In genomic region chrX:130176354-130176776, GRCh38 we compare ENCODE assay signal across 8 cellular contexts. TPM values are rescaled to one million over a fixed set of nuclear protein-coding genes. Genes with fewer than 3 reads are reported as not detected.
DNase-seq lines count a peak whose midpoint lies in the region; ATAC-seq, FAIRE-seq and TF ChIP-seq lines count a peak whose summit lies in the region.

No MANE protein-coding gene starts in this region.

- BruUV-seq in GM12878 (replicated peaks; lab: Mats Ljungman, UMichigan), result no TSS peak

- SMC1A ChIA-PET in GM12878 (lab: Charles Lee; ENCODE audit: uncharacterized antibody, unreplicated experiment), result interaction anchor here (0.8 to 2.5 kb wide), 13 partner anchors 10 to 96 kb away, joined by 3 to 18 read pairs (median 4); partner anchors contain the start of gene AIFM1

- peaks cover 4% of the 10 kb centered on the region for H3F3A ChIP-seq in SK-N-SH (replicated peaks; ENCODE audit: insufficient read depth)

- TF ChIP-seq EP300 in GM12878 (IDR thresholded peaks at IDR 0.05; ENCODE audit: borderline replicate concordance in 1 of 2, control insufficient read depth in 1 of 2, low read depth in 2 of 2, low read length in 2 of 2) (0 out of 4 replicates have a peak, but pooled peaks have one; percentile 8 to 45), SK-N-SH (IDR thresholded peaks at IDR 0.05; ENCODE audit: borderline replicate concordance in 1 of 2, low read depth in 1 of 2, low read length in 1 of 2) (no peak)

- DNase-seq in GM12892 (ENCODE audit: insufficient read length) (peak; percentile 31), GM12878 (ENCODE audit: low read depth, low spot score) (peak; percentile 63), cardiac septum (ENCODE audit: low spot score) (no peak), SK-N-SH (no peak), NCI-H2081 treated with DMSO at 0.1 percent for 48 hours (lab: John Stamatoyannopoulos, UW) (no peak), HAP-1 (ENCODE audit: low spot score in 2 of 2) (no peak)

- H3K4me3 ChIP-seq in GM12878, result 0 out of 2 replicates have a peak overlapping the region, but pooled peaks have one; percentile 16
- H3K4me3 ChIP-seq in SK-N-SH (ENCODE audit: low read depth in 2 of 2, low read length in 1 of 2), result no peak overlapping the region
- H3K4me3 ChIP-seq in HAP-1, result no peak overlapping the region

- no peaks in the 10 kb centered on the region for H3K9me2 ChIP-seq in SK-N-SH

- TF ChIP-seq RAD21 in GM12878 (IDR thresholded peaks at IDR 0.05; ENCODE audit: insufficient read depth, low read depth, low read length), result no peak
- no peak for TF ChIP-seq RAD21 in SK-N-SH (IDR thresholded peaks at IDR 0.05; ENCODE audit: low read length)

- RAD21 ChIA-PET in GM12878 (lab: Charles Lee; ENCODE audit: unreplicated experiment), result interaction anchor here (0.9 to 3.1 kb wide), 13 partner anchors 10 to 97 kb away, joined by 3 to 12 read pairs (median 6); partner anchors contain the start of gene AIFM1

- in situ Hi-C loops in GM12878 (cut with MboI) (loop anchor here (10.0 to 25.0 kb wide), 2 partner anchors 92 to 564 kb away; no protein-coding TSS in a partner anchor), HAP-1 (cut with MboI; ENCODE audit: low sequenced_read_pairs) (loop anchor here (25.0 kb wide), 1 partner anchor 564 kb away; no protein-coding TSS in a partner anchor)

- H4K20me1 ChIP-seq in GM12878 (ENCODE audit: control insufficient read depth, insufficient read depth) (no peaks in the 10 kb centered on the region), SK-N-SH (ENCODE audit: insufficient read depth) (no peaks in the 10 kb centered on the region)

- no peak for TF ChIP-seq CTCF in GM12878 (IDR thresholded peaks at IDR 0.05 in 2 of 3, conservative IDR thresholded peaks at IDR 0.05 in 1 of 3; ENCODE audit: control insufficient read depth in 2 of 3, extremely low read depth in 1 of 3, insufficient read depth in 1 of 3, low read depth in 3 of 3, low read length in 3 of 3)
- TF ChIP-seq CTCF in SK-N-SH (IDR thresholded peaks at IDR 0.05), result no peak

- intact Hi-C loops in GM12878 (cut with micrococcal nuclease; ENCODE audit: unreplicated experiment) (loop anchor here (10.0 kb wide), 2 partner anchors 242 to 402 kb away; partner anchors contain the start of gene SASH3), cardiac septum (cut with DNase I) (loop anchor here (10.0 kb wide), 1 partner anchor 272 kb away; the partner anchor contains the start of gene UTP14A)

- no peak overlapping the region for H3K9ac ChIP-seq in GM12878 (ENCODE audit: control insufficient read depth, insufficient read depth, low read length)
- H3K9ac ChIP-seq in SK-N-SH, result no peak overlapping the region

- H3K36me3 ChIP-seq in GM12878 (ENCODE audit: control insufficient read depth in 2 of 2, insufficient read depth in 2 of 2, low read length in 1 of 2) (no peaks in the 10 kb centered on the region), SK-N-SH (replicated peaks in 1 of 2; ENCODE audit: control insufficient read depth in 1 of 2, insufficient read depth in 2 of 2, low read length in 1 of 2) (no peaks in the 10 kb centered on the region), HAP-1 (replicated peaks) (no peaks in the 10 kb centered on the region)

- CTCF ChIA-PET in GM12878 (lab: Yijun Ruan, JAX) (interaction anchor here (1.1 to 5.7 kb wide), 8 partner anchors 9 to 403 kb away, joined by 3 to 30 read pairs (median 4); partner anchors contain the start of gene AIFM1), SK-N-SH (lab: Yijun Ruan, JAX) (interaction anchor here (0.6 to 1.6 kb wide), 5 partner anchors 10 to 97 kb away, joined by 3 to 7 read pairs (median 3); no protein-coding TSS in a partner anchor)

- H3K27ac ChIP-seq in GM12878 (ENCODE audit: control insufficient read depth, insufficient read depth) (no peak overlapping the region; the same call in 1 of the 2 replicates), SK-N-SH (ENCODE audit: low read depth in 2 of 2, low read length in 1 of 2) (no peak overlapping the region)

- no peak overlapping the region for H2AFZ ChIP-seq in GM12878 (ENCODE audit: control insufficient read depth, low read depth, low read length)
- no peak overlapping the region for H2AFZ ChIP-seq in SK-N-SH (ENCODE audit: low read depth)

- no peak for TF ChIP-seq POLR2A in GM12892 (IDR thresholded peaks at IDR 0.05; ENCODE audit: low read depth, low read length)
- no peak for TF ChIP-seq POLR2A in GM12878 (IDR thresholded peaks at IDR 0.05; ENCODE audit: low read depth, low read length)

- H3K27me3 ChIP-seq in GM12878 (replicated peaks in 1 of 2; ENCODE audit: control insufficient read depth in 2 of 2, insufficient read depth in 2 of 2, low read length in 1 of 2) (no peaks in the 10 kb centered on the region), SK-N-SH (ENCODE audit: insufficient read depth) (peaks cover 8% of the 10 kb centered on the region; the same call in 1 of the 2 replicates), HAP-1 (ENCODE audit: low read depth) (no peaks in the 10 kb centered on the region)

- FAIRE-seq in GM12892 (lab: Jason Lieb, UNC) (peak; percentile 88), GM12878 (lab: Jason Lieb, UNC) (peak; percentile 94)

- H3K79me2 ChIP-seq in GM12878 (ENCODE audit: control insufficient read depth, insufficient read depth, low read length) (peaks cover 58% of the 10 kb centered on the region), SK-N-SH (ENCODE audit: insufficient read depth) (no peaks in the 10 kb centered on the region)

- peak overlapping the region; percentile 46; the same call in 1 of the 2 replicates for H3K4me2 ChIP-seq in GM12878 (ENCODE audit: control insufficient read depth, insufficient read depth)
- H3K4me2 ChIP-seq in SK-N-SH, result no peak overlapping the region

- POLR2A ChIA-PET in GM12878 (lab: Charles Lee), result interaction anchor here (0.9 to 2.3 kb wide), 4 partner anchors 10 to 91 kb away, joined by 3 to 10 read pairs (median 6); partner anchors contain the start of gene AIFM1
- POLR2A ChIA-PET in SK-N-SH (lab: Yijun Ruan, JAX), result interaction anchor here (2.1 kb wide), 1 partner anchor 10 kb away, joined by 6 read pairs; no protein-coding TSS in a partner anchor

- H3K9me3 ChIP-seq in GM12878 (replicated peaks; ENCODE audit: control insufficient read depth, insufficient read depth, low read length), result no peaks in the 10 kb centered on the region
- H3K9me3 ChIP-seq in SK-N-SH, result no peaks in the 10 kb centered on the region
- no peaks in the 10 kb centered on the region for H3K9me3 ChIP-seq in HAP-1

- H3K4me1 ChIP-seq in GM12878 (ENCODE audit: control insufficient read depth, insufficient read depth, low read length) (peaks cover 13% of the 10 kb centered on the region), SK-N-SH (ENCODE audit: control insufficient read depth in 1 of 2, insufficient read depth in 2 of 2, low read depth in 1 of 2, low read length in 1 of 2) (peaks cover 8 to 24% of the 10 kb centered on the region in 2 experiments; a peak in 2 of 4 replicates), HAP-1 (peaks cover 11% of the 10 kb centered on the region)

- ATAC-seq in GM19467 (IDR thresholded peaks at IDR 0.05; ENCODE audit: unreplicated experiment) (peak; percentile 74), HG03342 (IDR thresholded peaks at IDR 0.05; ENCODE audit: unreplicated experiment) (peak; percentile 71), GM12878 (peak; percentile 80)

TF ChIP-seq in SK-N-SH, 30 proteins besides CTCF, POLR2A, EP300 and RAD21 (continues in another document):
- TF ChIP-seq TEAD4 (IDR thresholded peaks at IDR 0.05; ENCODE audit: borderline replicate concordance, insufficient read depth), result no peak

RNA-seq across cellular contexts. Expression of gene RAB33A, which starts 4.6 kb away (rescaled TPM):
- polyA plus RNA-seq in GM12892 (2012; ENCODE audit: missing spikeins), result 21.6 TPM
- total RNA-seq in GM12878 (2013; cell fraction: nucleolus; rRNA removed), result 7.0 and 7.1 TPM in 2 replicates
- total RNA-seq in GM12878 (2014; rRNA removed), result 37.1 and 39.7 TPM in 2 replicates
- 19.1 and 19.8 TPM in 2 replicates for total RNA-seq in GM12878 (2014; rRNA removed; fragmentation: Illumina TruSeq; extraction: Trizol)
- 21.8 and 24.4 TPM in 2 replicates for total RNA-seq in GM12878 (2021)
- polyA plus RNA-seq in GM12878 (2011; ENCODE audit: low read depth), result 14.7 TPM
- polyA plus RNA-seq in GM12878 (2011; rRNA removed), result 48.6 and 67.3 TPM in 2 replicates
- 66.1 and 82.2 TPM in 2 replicates for polyA plus RNA-seq in GM12878 (2011; cell fraction: cytosol; rRNA removed)
- polyA plus RNA-seq in GM12878 (2011; cell fraction: nucleus; rRNA removed), result 30.0 and 48.6 TPM in 2 replicates
- 22.3 and 27.9 TPM in 2 replicates for polyA plus RNA-seq in GM12878 (2012)
- 30.5 and 38.5 TPM in 2 replicates for polyA plus RNA-seq in GM12878 (2014; fragmentation: Illumina TruSeq; extraction: Trizol)
- 10 to 100 TPM in 1 of 2 experiments, 1 to 10 TPM in 1; 6.3 to 14.7 TPM for polyA plus RNA-seq in GM12878 (2014; fragmentation: Nextera tagmentation; extraction: Ambion mirVana)
- polyA plus RNA-seq in GM12878 (2014; rRNA removed), result 38.5 and 40.5 TPM in 2 replicates
- polyA plus RNA-seq in GM12878 (2016; fragmentation: Nextera tagmentation; extraction: Ambion mirVana), result 10 to 100 TPM; 36.2 to 37.3 TPM
- polyA minus RNA-seq in GM12878 (2011; rRNA and poly(A)+ RNA removed), result 69.5 and 71.9 TPM in 2 replicates
- polyA minus RNA-seq in GM12878 (2011; cell fraction: cytosol; rRNA and poly(A)+ RNA removed), result 14.0 and 14.5 TPM in 2 replicates
- 11.6 and 17.7 TPM in 2 replicates for polyA minus RNA-seq in GM12878 (2011; cell fraction: nucleus; rRNA and poly(A)+ RNA removed)
- 1.2 TPM for total RNA-seq in cardiac septum
- polyA plus RNA-seq in SK-N-SH (2012; rRNA removed), result 1.2 and 2.0 TPM in 2 replicates
- 1.3 and 2.5 TPM in 2 replicates for polyA plus RNA-seq in SK-N-SH (2012; cell fraction: cytosol; rRNA removed)
- 0.21 and 0.39 TPM in 2 replicates for polyA plus RNA-seq in SK-N-SH (2012; cell fraction: nucleus; rRNA removed)

RNA-seq across cellular contexts. Expression of gene AIFM1, which starts 10.7 kb away (rescaled TPM):
- polyA plus RNA-seq in GM12892 (2012; ENCODE audit: missing spikeins), result 50.1 TPM
- 11.4 and 12.3 TPM in 2 replicates for total RNA-seq in GM12878 (2013; cell fraction: nucleolus; rRNA removed)
- 47.3 and 50.5 TPM in 2 replicates for total RNA-seq in GM12878 (2014; rRNA removed)
- 87.0 and 92.5 TPM in 2 replicates for total RNA-seq in GM12878 (2014; rRNA removed; fragmentation: Illumina TruSeq; extraction: Trizol)
- 77.5 and 80.9 TPM in 2 replicates for total RNA-seq in GM12878 (2021)
- 35.4 TPM for polyA plus RNA-seq in GM12878 (2011; ENCODE audit: low read depth)
- polyA plus RNA-seq in GM12878 (2011; rRNA removed), result 76.2 and 86.8 TPM in 2 replicates
- 51.8 and 55.7 TPM in 2 replicates for polyA plus RNA-seq in GM12878 (2011; cell fraction: cytosol; rRNA removed)
- polyA plus RNA-seq in GM12878 (2011; cell fraction: nucleus; rRNA removed), result 66.0 and 72.4 TPM in 2 replicates
- polyA plus RNA-seq in GM12878 (2012), result 34.0 and 38.0 TPM in 2 replicates
- polyA plus RNA-seq in GM12878 (2014; fragmentation: Illumina TruSeq; extraction: Trizol), result 99.1 and 116 TPM in 2 replicates
- polyA plus RNA-seq in GM12878 (2014; fragmentation: Nextera tagmentation; extraction: Ambion mirVana), result 10 to 100 TPM; 44.2 to 78.0 TPM
- polyA plus RNA-seq in GM12878 (2014; rRNA removed), result 72.4 and 82.0 TPM in 2 replicates
- 100 to 1,000 TPM; 121 TPM for polyA plus RNA-seq in GM12878 (2016; fragmentation: Nextera tagmentation; extraction: Ambion mirVana)
- polyA minus RNA-seq in GM12878 (2011; rRNA and poly(A)+ RNA removed), result 45.5 and 46.7 TPM in 2 replicates
- 20.0 and 21.1 TPM in 2 replicates for polyA minus RNA-seq in GM12878 (2011; cell fraction: cytosol; rRNA and poly(A)+ RNA removed)
- polyA minus RNA-seq in GM12878 (2011; cell fraction: nucleus; rRNA and poly(A)+ RNA removed), result 9.8 and 12.2 TPM in 2 replicates
- 97.3 TPM for total RNA-seq in cardiac septum
- polyA plus RNA-seq in SK-N-SH (2012; rRNA removed), result 49.8 and 61.4 TPM in 2 replicates
- 53.5 and 61.9 TPM in 2 replicates for polyA plus RNA-seq in SK-N-SH (2012; cell fraction: cytosol; rRNA removed)
- polyA plus RNA-seq in SK-N-SH (2012; cell fraction: nucleus; rRNA removed), result 31.3 and 34.0 TPM in 2 replicates

Comparison
In these comparisons a context has a peak if more than half of its experiments do, and no peak if none do; other contexts are left out.
1. DNase-seq: peak in GM12892 (single experiment) and GM12878 (single experiment); none in cardiac septum (single experiment), SK-N-SH (single experiment), NCI-H2081 treated with DMSO at 0.1 percent for 48 hours (single experiment) and HAP-1 (0 of 2).
2. Peak in every context shown above with its lines, with median percentiles within 50 percentile points of each other: ATAC-seq.